In genomic region chr1:37792943-37793686, GRCh38 we compare ENCODE assay signal across 10 cellular contexts. TPM values are rescaled to one million over a fixed set of nuclear protein-coding genes. Genes with fewer than 3 reads are reported as not detected.
DNase-seq lines count a peak whose midpoint lies in the region; ATAC-seq, FAIRE-seq and TF ChIP-seq lines count a peak whose summit lies in the region.
"Had no signal": no experiment of that assay in that cellular context is flagged by ENCODE, and none has a peak within 500 bp of the region (broad histone marks: within the 10 kb centered on the region; RNA-seq: fewer than 3 reads in every experiment).

No MANE protein-coding gene starts in this region.

- peak overlapping the region; percentile 98 for H3K4me2 ChIP-seq in A549

- H3K27ac Mint-ChIP-seq in naive B cell = peak overlapping the region in 1 of 6 donors; percentile 53

- H3K4me3 ChIP-seq in A549 = peak overlapping the region; percentile 76
- H3K4me3 ChIP-seq in GM12865 (ENCODE audit: low read depth, low read length) = peak overlapping the region; percentile 65

- CTCF ChIA-PET in A549 (lab: Yijun Ruan, JAX) = no interaction called here

- H3K9me3 Mint-ChIP-seq in naive B cell = no peaks in the 10 kb centered on the region

- POLR2A ChIA-PET in A549 (lab: Yijun Ruan, JAX) = no interaction called here

- H3K4me3 Mint-ChIP-seq in naive B cell = peak overlapping the region; percentile 70 to 84 (median 80)

- no peak for TF ChIP-seq RAD21 in A549 (conservative IDR thresholded peaks at IDR 0.05 in 1 of 2, IDR thresholded peaks at IDR 0.05 in 1 of 2)

- peaks cover 12 to 45% (median 32%) of the 10 kb centered on the region in 3 donors for H3K27me3 Mint-ChIP-seq in naive B cell

- TF ChIP-seq CTCF in A549 (IDR thresholded peaks at IDR 0.05) = no peak
- TF ChIP-seq CTCF in GM12865 (IDR thresholded peaks at IDR 0.05; ENCODE audit: insufficient read depth, low read depth, low read length, missing control alignments) = no peak

- no peak for DNase-seq in A549 (ENCODE audit: low read depth in 1 of 2, low spot score in 1 of 2)
- no peak for DNase-seq in GM12865 (ENCODE audit: low read depth)
- DNase-seq in naive B cell = no peak
- DNase-seq in foreskin melanocyte = no peak
- DNase-seq in RPMI8226 = no peak
- no peak for DNase-seq in NK-92 (lab: John Stamatoyannopoulos, UW; ENCODE audit: unreplicated experiment)
- DNase-seq in NCI-H1417 treated with DMSO at 0.1 percent for 48 hours (lab: John Stamatoyannopoulos, UW) = no peak

- peak overlapping the region; percentile 91 to 95 for H3K27ac ChIP-seq in A549
- peak overlapping the region; percentile 19 for H3K27ac ChIP-seq in angular gyrus (ENCODE audit: low read depth, low read length)
- H3K27ac ChIP-seq: brain microvascular endothelial cell had no signal

- H3K4me1 Mint-ChIP-seq in naive B cell = peaks cover 16 to 23% (median 17%) of the 10 kb centered on the region in 3 donors

- no peak for FAIRE-seq in A549 (lab: Jason Lieb, UNC)
- FAIRE-seq: H54 had no signal

- WGBS in A549 (ENCODE audit: missing lambda C conversion rate) = 90% methylated on average over 15 of the region's 36 CpGs

- H3K9me3 ChIP-seq in A549 = no peaks in the 10 kb centered on the region

- ATAC-seq in A549 = no peak
- no peak for ATAC-seq in naive B cell (ENCODE audit: low read depth in 2 of 2)

- H3K4me1 ChIP-seq in A549 = peaks cover 5% of the 10 kb centered on the region; the same call in 1 of the 3 replicates

- H3K36me3 Mint-ChIP-seq in naive B cell = no peaks in the 10 kb centered on the region

- TF ChIP-seq POLR2A in A549 (IDR thresholded peaks at IDR 0.05; ENCODE audit: low read length) = no peak

- no peak for TF ChIP-seq EP300 in A549 (IDR thresholded peaks at IDR 0.05)

TF ChIP-seq in A549, 52 proteins besides CTCF, POLR2A, EP300 and RAD21:
- TF ChIP-seq FOSL2 (IDR thresholded peaks at IDR 0.05) (no peak), FOSL2 (CRISPR knock-in tag; IDR thresholded peaks at IDR 0.05) (no peak), NR3C1 (IDR thresholded peaks at IDR 0.05) (no peak)

RNA-seq across cellular contexts. Expression of gene MANEAL, which starts 0.5 kb away (rescaled TPM):
- polyA plus RNA-seq in A549 (2011; rRNA removed) = 8.9 and 12.6 TPM in 2 replicates
- polyA plus RNA-seq in A549 (2012; cell fraction: cytosol; rRNA removed) = 14.2 and 17.9 TPM in 2 replicates
- polyA plus RNA-seq in A549 (2012; cell fraction: nucleus; rRNA removed) = 13.3 and 15.5 TPM in 2 replicates
- 13.8 to 15.5 TPM (median 15.5 TPM) in 3 replicates for polyA plus RNA-seq in A549 (2017; fragmentation: RNase III; extraction: RNeasy Plus Mini Kit Qiagen cat#74134 plus additional on column Dnase treatment)
- polyA minus RNA-seq in A549 (2011; rRNA and poly(A)+ RNA removed) = 13.3 and 18.3 TPM in 2 replicates
- 1 to 10 TPM; 1.4 to 4.7 (median 3.0) TPM for polyA plus RNA-seq in naive B cell (ENCODE audit: low read depth in 6 of 6)

RNA-seq across cellular contexts. Expression of gene C1orf122, which starts 14.5 kb away (rescaled TPM):
- polyA plus RNA-seq in A549 (2011; rRNA removed) = 21.3 and 24.2 TPM in 2 replicates
- 38.5 and 50.3 TPM in 2 replicates for polyA plus RNA-seq in A549 (2012; cell fraction: cytosol; rRNA removed)
- polyA plus RNA-seq in A549 (2012; cell fraction: nucleus; rRNA removed) = 30.5 and 40.6 TPM in 2 replicates
- polyA plus RNA-seq in A549 (2017; fragmentation: RNase III; extraction: RNeasy Plus Mini Kit Qiagen cat#74134 plus additional on column Dnase treatment) = 26.8 to 29.6 TPM (median 29.1 TPM) in 3 replicates
- 6.2 and 6.8 TPM in 2 replicates for polyA minus RNA-seq in A549 (2011; rRNA and poly(A)+ RNA removed)
- 10 to 100 TPM; 23.3 to 32.1 (median 26.7) TPM for polyA plus RNA-seq in naive B cell (ENCODE audit: low read depth in 6 of 6)

RNA-seq across cellular contexts. Expression of gene YRDC, which starts 14.9 kb away (rescaled TPM):
- polyA plus RNA-seq in A549 (2011; rRNA removed) (21.0 and 21.7 TPM in 2 replicates), A549 (2017; fragmentation: RNase III; extraction: RNeasy Plus Mini Kit Qiagen cat#74134 plus additional on column Dnase treatment) (12.2 to 12.8 TPM (median 12.3 TPM) in 3 replicates), naive B cell (ENCODE audit: low read depth in 6 of 6) (10 to 100 TPM; 21.3 to 52.0 (median 29.6) TPM)
- 24.3 and 29.0 TPM in 2 replicates for polyA plus RNA-seq in A549 (2012; cell fraction: cytosol; rRNA removed)
- 17.5 and 17.9 TPM in 2 replicates for polyA plus RNA-seq in A549 (2012; cell fraction: nucleus; rRNA removed)
- 11.7 and 15.3 TPM in 2 replicates for polyA minus RNA-seq in A549 (2011; rRNA and poly(A)+ RNA removed)

RNA-seq across cellular contexts. Expression of gene EPHA10, which starts 28.2 kb away (rescaled TPM):
- 0.35 and 0.65 TPM in 2 replicates for polyA plus RNA-seq in A549 (2011; rRNA removed)
- polyA plus RNA-seq in A549 (2012; cell fraction: cytosol; rRNA removed) = 0.69 and 1.1 TPM in 2 replicates
- polyA plus RNA-seq in A549 (2012; cell fraction: nucleus; rRNA removed) = 2.2 and 3.6 TPM in 2 replicates
- 0.49 to 0.59 TPM (median 0.53 TPM) in 3 replicates for polyA plus RNA-seq in A549 (2017; fragmentation: RNase III; extraction: RNeasy Plus Mini Kit Qiagen cat#74134 plus additional on column Dnase treatment)
- 0.58 and 0.97 TPM in 2 replicates for polyA minus RNA-seq in A549 (2011; rRNA and poly(A)+ RNA removed)
- not detected for polyA plus RNA-seq in naive B cell (ENCODE audit: low read depth in 6 of 6)
